ENCODE assay signal across 8 cellular contexts in the genomic region with DNA sequence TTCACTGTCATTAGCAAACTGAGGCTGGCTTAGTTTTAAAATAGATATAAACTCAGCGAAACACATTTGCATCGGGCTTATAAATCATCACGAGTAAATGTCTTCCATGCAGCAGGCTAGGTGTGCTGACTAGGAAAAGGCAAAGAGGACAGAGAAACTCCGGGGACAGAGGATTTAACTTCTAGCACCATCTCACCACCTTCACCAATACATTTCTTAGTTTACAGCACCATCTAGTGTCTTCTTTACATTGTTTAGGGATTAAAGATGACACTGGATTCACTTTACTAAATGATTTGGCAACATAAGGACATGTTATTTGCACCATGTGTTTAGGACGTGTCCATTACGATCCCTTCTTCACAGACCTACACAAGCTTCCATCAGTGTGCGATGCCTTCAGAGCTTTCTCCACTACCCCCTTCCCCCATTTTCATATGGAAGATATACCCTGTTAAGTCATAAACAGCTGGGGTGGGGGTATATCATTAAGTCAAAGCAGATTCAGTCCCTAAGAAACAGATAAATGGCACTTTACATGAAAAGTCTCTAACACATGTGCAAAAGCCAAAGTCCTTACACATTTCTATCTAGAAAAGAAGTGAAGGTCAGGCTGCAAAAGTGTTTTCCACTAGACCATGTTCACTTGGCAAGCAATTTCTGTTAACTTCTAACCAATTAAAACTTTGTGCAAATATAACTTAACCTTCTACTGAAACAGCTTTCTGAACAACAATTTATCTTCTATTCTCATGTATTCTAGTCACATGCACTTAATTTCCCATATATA.
A peak's percentile ranks its signal among the peaks of the same experiment; 100 is the strongest.
DNase-seq lines count a peak whose midpoint lies in the region; ATAC-seq and TF ChIP-seq lines count a peak whose summit lies in the region.

No MANE protein-coding gene starts in this region.

- H3K4me2 ChIP-seq in neural cell (ENCODE audit: low read length) = no peak overlapping the region

- H2AFZ ChIP-seq in neural cell (ENCODE audit: low read depth, low read length) = no peak overlapping the region

- no peak overlapping the region for H3K27ac Mint-ChIP-seq in activated CD4-positive, alpha-beta memory T cell treated with anti-CD3 and anti-CD28 coated beads for 36 hours

- H3K27ac ChIP-seq in Panc1 (ENCODE audit: low read length) = no peak overlapping the region
- H3K27ac ChIP-seq in neural cell (ENCODE audit: low read length) = no peak overlapping the region

- no peaks in the 10 kb centered on the region for H3K9me3 Mint-ChIP-seq in activated CD4-positive, alpha-beta memory T cell treated with anti-CD3 and anti-CD28 coated beads for 36 hours

- no peaks in the 10 kb centered on the region for H3K4me1 Mint-ChIP-seq in activated CD4-positive, alpha-beta memory T cell treated with anti-CD3 and anti-CD28 coated beads for 36 hours (ENCODE audit: low read depth)

- H3K36me3 Mint-ChIP-seq in activated CD4-positive, alpha-beta memory T cell treated with anti-CD3 and anti-CD28 coated beads for 36 hours = no peaks in the 10 kb centered on the region

- POLR2A ChIA-PET in Panc1 (lab: Charles Lee) = no interaction called here
- POLR2A ChIA-PET in activated CD4-positive, alpha-beta memory T cell treated with anti-CD3 and anti-CD28 coated beads for 36 hours (lab: Charles Lee) = no interaction called here

- TF ChIP-seq POLR2A in erythroblast (IDR thresholded peaks at IDR 0.05; ENCODE audit: low read length) = no peak

- no peaks in the 10 kb centered on the region for H3K36me3 ChIP-seq in Panc1 (ENCODE audit: control insufficient read depth, insufficient read depth, low read length)
- no peaks in the 10 kb centered on the region for H3K36me3 ChIP-seq in neural cell (ENCODE audit: insufficient read depth, low read length)

- H3F3A ChIP-seq in neural cell (ENCODE audit: insufficient read depth, low read length, poor library complexity, severe bottlenecking) = no peaks in the 10 kb centered on the region

- peaks cover 33% of the 10 kb centered on the region for H3K79me2 ChIP-seq in neural cell (replicated peaks; ENCODE audit: insufficient read depth, low read length)

- no peaks in the 10 kb centered on the region for H4K20me1 ChIP-seq in neural cell (ENCODE audit: insufficient read depth)

- H3K27me3 Mint-ChIP-seq in activated CD4-positive, alpha-beta memory T cell treated with anti-CD3 and anti-CD28 coated beads for 36 hours = no peaks in the 10 kb centered on the region

- CTCF ChIA-PET in Panc1 (lab: Charles Lee) = interaction anchor here (0.6 kb wide), 1 partner anchor 481 kb away, joined by 5 read pairs; no protein-coding TSS in a partner anchor
- CTCF ChIA-PET in activated CD4-positive, alpha-beta memory T cell treated with anti-CD3 and anti-CD28 coated beads for 36 hours (lab: Charles Lee) = interaction anchor here (0.6 to 9.1 kb wide), 24 partner anchors 13 to 587 kb away, joined by 3 to 130 read pairs (median 6); no protein-coding TSS in a partner anchor

- DNase-seq in DMS153 (lab: John Stamatoyannopoulos, UW) (peak; percentile 79), Panc1 (ENCODE audit: low read depth, low spot score) (peak; percentile 12), erythroblast (lab: John Stamatoyannopoulos, UW) (peak; percentile 24 to 53)
- DNase-seq in activated CD4-positive, alpha-beta T cell treated with anti-CD3 and anti-CD28 coated beads for 48 hours = no peak
- DNase-seq in activated CD4-positive, alpha-beta memory T cell treated with anti-CD3 and anti-CD28 coated beads for 36 hours = no peak

- ATAC-seq in GM21515 (IDR thresholded peaks at IDR 0.05; ENCODE audit: unreplicated experiment) (peak; percentile 66), Panc1 (peak; percentile 84; the same call in 1 of the 2 replicates)

- H3K9me3 ChIP-seq in Panc1 (ENCODE audit: control insufficient read depth, insufficient read depth, low read depth, low read length) = no peaks in the 10 kb centered on the region
- H3K9me3 ChIP-seq in neural cell (ENCODE audit: low read length) = no peaks in the 10 kb centered on the region

- no peak overlapping the region for H3K4me3 ChIP-seq in Panc1 (ENCODE audit: low read depth in 2 of 2, low read length in 2 of 2)
- H3K4me3 ChIP-seq in neural cell (ENCODE audit: low read length) = no peak overlapping the region

- intact Hi-C loops in Panc1 (cut with micrococcal nuclease; ENCODE audit: unreplicated experiment) = loop anchor here (1.0 to 10.0 kb wide), 2 partner anchors 211 to 585 kb away; partner anchors contain the start of gene ZPBP
- intact Hi-C loops in activated CD4-positive, alpha-beta memory T cell treated with anti-CD3 and anti-CD28 coated beads for 36 hours (cut with micrococcal nuclease) = loop anchor here (1.0 to 2.0 kb wide), 4 partner anchors 65 to 587 kb away; no protein-coding TSS in a partner anchor

- no peak overlapping the region for H3K9ac ChIP-seq in neural cell (ENCODE audit: low read length)

- peak; percentile 47; the same call in 1 of the 2 replicates for TF ChIP-seq CTCF in LNCAP (IDR thresholded peaks at IDR 0.05)
- no peak; the same call in 1 of the 2 replicates for TF ChIP-seq CTCF in Panc1 (IDR thresholded peaks at IDR 0.05)
- peak; percentile 81 for TF ChIP-seq CTCF in neural cell (IDR thresholded peaks at IDR 0.05; ENCODE audit: poor library complexity, severe bottlenecking)

- no peak overlapping the region for H3K4me3 Mint-ChIP-seq in activated CD4-positive, alpha-beta memory T cell treated with anti-CD3 and anti-CD28 coated beads for 36 hours

- no TSS peak for BruUV-seq in Panc1 (replicated peaks; lab: Mats Ljungman, UMichigan)

- in situ Hi-C loops in Panc1 (cut with HindIII; ENCODE audit: low pct_unique_long_range_greater_than_20kb, low sequenced_read_pairs) = no loop called here

- TF ChIP-seq EP300 in neural cell (conservative IDR thresholded peaks at IDR 0.05; ENCODE audit: poor library complexity, severe bottlenecking) = no peak

- H3K4me1 ChIP-seq in Panc1 (ENCODE audit: control insufficient read depth, insufficient read depth, low read length) = no peaks in the 10 kb centered on the region

- no peaks in the 10 kb centered on the region for H3K27me3 ChIP-seq in Panc1 (ENCODE audit: control insufficient read depth, insufficient read depth, low read length)
- no peaks in the 10 kb centered on the region for H3K27me3 ChIP-seq in neural cell (ENCODE audit: insufficient read depth, low read depth, low read length)

- H3K9me2 ChIP-seq in neural cell (ENCODE audit: insufficient read depth, low read length) = no peaks in the 10 kb centered on the region

- TF ChIP-seq RAD21 in neural cell (conservative IDR thresholded peaks at IDR 0.05) = peak; percentile 88

TF ChIP-seq in neural cell, 6 proteins besides CTCF, POLR2A, EP300 and RAD21:
- TF ChIP-seq EZH2 (IDR thresholded peaks at IDR 0.05; ENCODE audit: borderline replicate concordance, insufficient read depth, low read length, poor library complexity, severe bottlenecking) (no peak), MXI1 (conservative IDR thresholded peaks at IDR 0.05; ENCODE audit: poor library complexity, severe bottlenecking) (no peak), REST (IDR thresholded peaks at IDR 0.05; ENCODE audit: borderline replicate concordance) (no peak), SMC3 (conservative IDR thresholded peaks at IDR 0.05; ENCODE audit: poor library complexity) (peak; percentile 92)
TF ChIP-seq in neural cell: peak in this region for 1.

Comparison
In these comparisons a context has a peak if more than half of its experiments do, and no peak if none do; other contexts are left out.
1. DNase-seq: peak in DMS153 (single experiment), Panc1 (single experiment) and erythroblast (2 of 2); none in activated CD4-positive, alpha-beta T cell treated with anti-CD3 and anti-CD28 coated beads for 48 hours (single experiment) and activated CD4-positive, alpha-beta memory T cell treated with anti-CD3 and anti-CD28 coated beads for 36 hours (single experiment).